Comparison of ENCODE assay signal across 2 cellular contexts in the genomic region with DNA sequence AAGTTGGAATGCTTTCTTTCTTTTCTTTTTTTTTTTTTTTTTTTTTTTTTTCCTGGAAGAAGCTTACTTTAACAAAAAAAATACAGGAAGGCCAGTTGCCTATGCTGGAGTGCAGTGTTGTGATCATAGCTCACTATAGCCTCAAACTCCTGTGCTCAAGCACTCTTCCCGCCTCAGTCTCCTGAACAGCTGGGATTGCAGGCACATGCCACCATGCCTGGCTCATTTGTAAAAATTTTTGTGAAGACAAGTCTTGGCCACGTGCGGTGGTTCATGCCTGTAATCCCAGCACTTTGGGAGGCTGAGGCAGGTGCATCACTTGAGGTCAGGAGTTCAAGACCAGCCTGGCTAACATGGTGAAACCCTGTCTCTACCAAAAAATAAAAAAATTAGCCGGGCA. TPM values are rescaled to one million over a fixed set of nuclear protein-coding genes. Genes with fewer than 3 reads are reported as not detected.
"Had no signal": no experiment of that assay in that cellular context is flagged by ENCODE, and none has a peak within 500 bp of the region (broad histone marks: within the 10 kb centered on the region; RNA-seq: fewer than 3 reads in every experiment).

No MANE protein-coding gene starts in this region.

RNA-seq across cellular contexts. Expression of a gene that starts 59.8 kb away (rescaled TPM):
- total RNA-seq: gastrocnemius medialis had no signal
- polyA plus RNA-seq: keratinocyte had no signal
